Comparison of ENCODE assay signal across 19 cellular contexts in the genomic region with DNA sequence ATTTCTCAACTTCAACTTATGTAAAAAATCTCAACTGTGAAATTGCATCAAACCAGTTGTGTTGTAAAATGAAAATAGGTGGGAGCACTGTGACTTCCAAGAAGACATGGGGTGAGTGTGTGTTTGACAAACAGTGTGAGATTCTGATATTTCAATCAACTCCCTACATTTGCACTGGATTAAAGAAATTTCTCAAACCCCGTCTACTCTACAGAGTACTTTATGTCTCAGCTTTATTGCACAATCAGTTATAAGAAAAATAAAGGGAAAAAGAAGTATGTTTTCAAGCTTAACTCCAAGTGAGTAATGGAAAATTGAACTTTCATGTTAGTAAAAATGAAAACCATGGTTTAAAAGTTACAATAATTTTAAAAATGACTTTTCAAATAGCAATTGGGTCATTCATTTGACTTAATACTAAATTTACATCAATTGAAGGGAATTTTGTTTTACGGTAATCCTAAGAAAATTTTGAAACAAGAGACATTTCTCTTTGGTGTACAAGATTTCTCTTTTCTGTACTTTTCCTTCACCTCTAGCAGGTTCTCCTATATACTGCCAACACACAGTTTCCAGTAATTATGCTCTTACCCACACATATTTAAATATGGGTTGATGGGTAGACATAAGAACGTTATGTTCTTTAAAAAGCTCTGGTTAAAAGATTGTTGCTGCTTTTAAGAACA.
A peak's percentile ranks its signal among the peaks of the same experiment; 100 is the strongest.
DNase-seq lines count a peak whose midpoint lies in the region; ATAC-seq, FAIRE-seq and TF ChIP-seq lines count a peak whose summit lies in the region.
"Had no signal": no experiment of that assay in that cellular context is flagged by ENCODE, and none has a peak within 500 bp of the region (broad histone marks: within the 10 kb centered on the region; RNA-seq: fewer than 3 reads in every experiment).

No MANE protein-coding gene starts in this region.

- DNase-seq in K562 (ENCODE audit: extremely low read depth in 1 of 4, low spot score in 3 of 4) (no peak), dermis blood vessel endothelial cell (no peak), RCC 7860 (ENCODE audit: low spot score) (no peak)
- DNase-seq: activated T-cell treated with anti-CD3 and anti-CD28 coated beads, Interleukin-2, amount 50 U/mL, for 4 hours; CD4-positive, alpha-beta T cell; cerebellar nuclear complex; MG63; naive B cell; NCI-H2081; SJCRH30; spleen; stimulated activated CD4-positive, alpha-beta T cell treated with anti-CD3 and anti-CD28 coated beads, Interleukin-2, amount 100 ng/mL, for 48 hours; T-helper 1 cell had no signal

- WGBS in K562 (ENCODE audit: insufficient coverage, low coverage, missing lambda C conversion rate): 0% methylated on average over 3 of the region's 3 CpGs

- FAIRE-seq in K562 (lab: Jason Lieb, UNC) (no peak), RCC 7860 (lab: Jason Lieb, UNC) (no peak)

- POLR2A ChIA-PET in K562 (lab: Yijun Ruan, JAX): no interaction called here

- in situ Hi-C loops in K562 (cut with MboI): no loop called here

- H3K27ac ChIP-seq in BLaER1 (no peak overlapping the region), HUES48 (ENCODE audit: low read depth, low read length) (peak overlapping the region; percentile 75), K562 (ENCODE audit: extremely low read depth, low read depth, low read length) (no peak overlapping the region), neural cell (ENCODE audit: low read length) (no peak overlapping the region)
- H3K27ac ChIP-seq: SJCRH30, spleen had no signal

- H2AFZ ChIP-seq in K562 (ENCODE audit: low read depth, low read length) (no peak overlapping the region), neural cell (ENCODE audit: low read depth, low read length) (no peak overlapping the region)

- no peaks in the 10 kb centered on the region for H4K20me1 ChIP-seq in BLaER1
- H4K20me1 ChIP-seq in K562 (replicated peaks; ENCODE audit: control insufficient read depth, insufficient read depth, low read length): no peaks in the 10 kb centered on the region
- no peaks in the 10 kb centered on the region for H4K20me1 ChIP-seq in neural cell (ENCODE audit: insufficient read depth)

- ATAC-seq in K562: no peak
- no peak for ATAC-seq in GM18873 (IDR thresholded peaks at IDR 0.05; ENCODE audit: low FRiP score, unreplicated experiment)
- ATAC-seq: activated CD4-positive, CD25-positive, alpha-beta regulatory T cell treated with anti-CD3 and anti-CD28 coated beads, Interleukin-2, amount 50 U/mL, for 24 hours; HCT116 had no signal

- no peaks in the 10 kb centered on the region for H3F3A ChIP-seq in neural cell (ENCODE audit: insufficient read depth, low read length, poor library complexity, severe bottlenecking)

- no peak for TF ChIP-seq RAD21 in K562 (CRISPR knock-in tag; conservative IDR thresholded peaks at IDR 0.05 in 1 of 2, IDR thresholded peaks at IDR 0.05 in 1 of 2)
- TF ChIP-seq RAD21 in neural cell (conservative IDR thresholded peaks at IDR 0.05): no peak

- H3K9me3 ChIP-seq in BLaER1 (no peaks in the 10 kb centered on the region), HUES48 (ENCODE audit: control insufficient read depth, insufficient read depth, low read length) (no peaks in the 10 kb centered on the region), K562 (replicated peaks; ENCODE audit: control insufficient read depth, insufficient read depth, low read depth, low read length) (no peaks in the 10 kb centered on the region), neural cell (ENCODE audit: low read length) (no peaks in the 10 kb centered on the region)
- H3K9me3 ChIP-seq: MG63, SJCRH30 had no signal

- H3K9ac ChIP-seq in BLaER1: no peak overlapping the region
- peak overlapping the region; percentile 47; the same call in 1 of the 2 replicates for H3K9ac ChIP-seq in HUES48 (ENCODE audit: low read depth, low read length)
- H3K9ac ChIP-seq in K562 (ENCODE audit: insufficient read depth in 1 of 2, low read depth in 2 of 2, low read length in 2 of 2): no peak overlapping the region
- no peak overlapping the region for H3K9ac ChIP-seq in neural cell (ENCODE audit: low read length)

- H3K4me2 ChIP-seq in BLaER1 (peak overlapping the region; percentile 57), K562 (ENCODE audit: insufficient read depth, low read length) (no peak overlapping the region), neural cell (ENCODE audit: low read length) (no peak overlapping the region)

- H3K27me3 ChIP-seq in BLaER1 (no peaks in the 10 kb centered on the region), HUES48 (ENCODE audit: control insufficient read depth, insufficient read depth, low read length) (no peaks in the 10 kb centered on the region), K562 (ENCODE audit: control insufficient read depth in 2 of 2, insufficient read depth in 2 of 2, low read length in 2 of 2) (no peaks in the 10 kb centered on the region; a peak in 1 of 5 replicates), neural cell (ENCODE audit: insufficient read depth, low read depth, low read length) (no peaks in the 10 kb centered on the region)
- H3K27me3 ChIP-seq: SJCRH30 had no signal

- H3K36me3 ChIP-seq in BLaER1 (no peaks in the 10 kb centered on the region), HUES48 (ENCODE audit: control insufficient read depth, insufficient read depth, low read length) (no peaks in the 10 kb centered on the region), K562 (ENCODE audit: control insufficient read depth, insufficient read depth, low read length) (no peaks in the 10 kb centered on the region), neural cell (ENCODE audit: insufficient read depth, low read length) (no peaks in the 10 kb centered on the region)
- H3K36me3 ChIP-seq: MG63, SJCRH30, spleen had no signal

- BruUV-seq in K562 (replicated peaks; lab: Mats Ljungman, UMichigan): no TSS peak

- TF ChIP-seq CTCF in K562 (IDR thresholded peaks at IDR 0.05 in 2 of 3, conservative IDR thresholded peaks at IDR 0.05 in 1 of 3; ENCODE audit: insufficient read depth in 2 of 3, low read depth in 1 of 3, low read length in 3 of 3) (no peak), neural cell (IDR thresholded peaks at IDR 0.05; ENCODE audit: poor library complexity, severe bottlenecking) (no peak)

- no peaks in the 10 kb centered on the region for H3K9me1 ChIP-seq in K562 (ENCODE audit: control insufficient read depth, insufficient read depth, low read length)

- intact Hi-C loops in K562 (cut with micrococcal nuclease): no loop called here

- H3K4me3 ChIP-seq in BLaER1 (no peak overlapping the region), HUES48 (ENCODE audit: low read depth, low read length) (peak overlapping the region; percentile 35; the same call in 1 of the 2 replicates), K562 (no peak overlapping the region), neural cell (ENCODE audit: low read length) (peak overlapping the region; percentile 30)
- H3K4me3 ChIP-seq: MG63, SJCRH30, spleen had no signal

- CTCF ChIA-PET in K562 (lab: Yijun Ruan, JAX; ENCODE audit: low intra/inter-chr PET ratio): no interaction called here

- TF ChIP-seq EP300 in K562 (IDR thresholded peaks at IDR 0.05; ENCODE audit: low read length): no peak
- no peak for TF ChIP-seq EP300 in neural cell (conservative IDR thresholded peaks at IDR 0.05; ENCODE audit: poor library complexity, severe bottlenecking)

- H3K9me2 ChIP-seq in neural cell (ENCODE audit: insufficient read depth, low read length): no peaks in the 10 kb centered on the region

- H3K4me1 ChIP-seq in BLaER1 (peaks cover 55% of the 10 kb centered on the region), HUES48 (ENCODE audit: control insufficient read depth, insufficient read depth, low read length) (peaks cover 53% of the 10 kb centered on the region), K562 (replicated peaks in 1 of 2; ENCODE audit: control insufficient read depth in 2 of 2, insufficient read depth in 2 of 2, low read length in 2 of 2) (no peaks in the 10 kb centered on the region)
- H3K4me1 ChIP-seq: SJCRH30, spleen had no signal

- H3K79me2 ChIP-seq in K562 (ENCODE audit: control insufficient read depth, insufficient read depth, low read length): no peaks in the 10 kb centered on the region
- no peaks in the 10 kb centered on the region for H3K79me2 ChIP-seq in neural cell (replicated peaks; ENCODE audit: insufficient read depth, low read length)

- no peak for TF ChIP-seq POLR2A in K562 (conservative IDR thresholded peaks at IDR 0.05)

TF ChIP-seq in K562, 482 proteins besides CTCF, POLR2A, EP300 and RAD21 (continues in another document):
- TF ChIP-seq, protein P1, sequence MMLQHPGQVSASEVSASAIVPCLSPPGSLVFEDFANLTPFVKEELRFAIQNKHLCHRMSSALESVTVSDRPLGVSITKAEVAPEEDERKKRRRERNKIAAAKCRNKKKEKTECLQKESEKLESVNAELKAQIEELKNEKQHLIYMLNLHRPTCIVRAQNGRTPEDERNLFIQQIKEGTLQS (IDR thresholded peaks at IDR 0.05): no peak
- TF ChIP-seq, protein P1 (CRISPR knock-in tag; conservative IDR thresholded peaks at IDR 0.05): no peak
- TF ChIP-seq CEBPG (CRISPR knock-in tag; IDR thresholded peaks at IDR 0.05) (no peak), CEBPG (tag; conservative IDR thresholded peaks at IDR 0.05 in 1 of 2, IDR thresholded peaks at IDR 0.05 in 1 of 2) (peak; percentile 12 to 68; a peak in 1 of 4 replicates), NONO (IDR thresholded peaks at IDR 0.05; ENCODE audit: low read depth in 2 of 2, low read length in 1 of 2) (no peak), XRCC3 (IDR thresholded peaks at IDR 0.05) (no peak)

TF ChIP-seq in neural cell, 6 proteins besides CTCF, POLR2A, EP300 and RAD21:
- TF ChIP-seq SMC3 (conservative IDR thresholded peaks at IDR 0.05; ENCODE audit: poor library complexity) (no peak), TAF1 (IDR thresholded peaks at IDR 0.05; ENCODE audit: low read depth) (no peak), EZH2 (IDR thresholded peaks at IDR 0.05; ENCODE audit: borderline replicate concordance, insufficient read depth, low read length, poor library complexity, severe bottlenecking) (no peak), MXI1 (conservative IDR thresholded peaks at IDR 0.05; ENCODE audit: poor library complexity, severe bottlenecking) (no peak)

Comparison
In these comparisons a context has a peak if more than half of its experiments do, and no peak if none do; other contexts are left out.
1. H3K4me3 ChIP-seq: peak in HUES48 (single experiment) and neural cell (single experiment); none in BLaER1 (single experiment) and K562 (single experiment).